In genomic region chr19:38111898-38112297, GRCh38 we compare ENCODE assay signal across 15 cellular contexts.
DNase-seq lines count a peak whose midpoint lies in the region; ATAC-seq, FAIRE-seq and TF ChIP-seq lines count a peak whose summit lies in the region.
"Had no signal": no experiment of that assay in that cellular context is flagged by ENCODE, and none has a peak within 500 bp of the region (broad histone marks: within the 10 kb centered on the region; RNA-seq: fewer than 3 reads in every experiment).

No MANE protein-coding gene starts in this region.

- H3K4me2 ChIP-seq in H1 (ENCODE audit: insufficient read depth in 1 of 2, low read depth in 2 of 2, low read length in 2 of 2): no peak overlapping the region

- H2BK12ac ChIP-seq in H1 (ENCODE audit: low read depth, low read length): no peak overlapping the region; the same call in 1 of the 2 replicates

- CTCF ChIA-PET in WTC11 (lab: Charles Lee): interaction anchor here (1.3 kb wide), 1 partner anchor 209 kb away, joined by 3 read pairs; no protein-coding TSS in a partner anchor
- CTCF ChIA-PET in H1 (lab: Charles Lee; ENCODE audit: partially characterized antibody): interaction anchor here (1.3 to 1.4 kb wide), 2 partner anchors 11 to 209 kb away, joined by 3 to 4 read pairs; no protein-coding TSS in a partner anchor

- H3K4me3 ChIP-seq in H1 (ENCODE audit: extremely low read depth in 1 of 4, insufficient read depth in 2 of 4, low read depth in 3 of 4, low read length in 4 of 4) (no peak overlapping the region), upper lobe of right lung (no peak overlapping the region), BE2C (ENCODE audit: low read depth, low read length) (no peak overlapping the region)

- peaks cover 0 to 6% of the 10 kb centered on the region in 2 experiments for H4K20me1 ChIP-seq in H1 (replicated peaks in 1 of 2; ENCODE audit: control insufficient read depth in 1 of 2, insufficient read depth in 2 of 2, low read length in 2 of 2)

- H3K4me1 ChIP-seq in H1 (replicated peaks in 1 of 4; ENCODE audit: control insufficient read depth in 3 of 4, insufficient read depth in 4 of 4, low read length in 3 of 4) (no peaks in the 10 kb centered on the region), upper lobe of right lung (no peaks in the 10 kb centered on the region), BE2C (no peaks in the 10 kb centered on the region)

- H3K27me3 ChIP-seq in H1 (replicated peaks in 1 of 4; ENCODE audit: control insufficient read depth in 3 of 4, extremely low read depth in 1 of 4, insufficient read depth in 3 of 4, low read length in 3 of 4) (no peaks in the 10 kb centered on the region; a peak in 1 of 7 replicates), upper lobe of right lung (no peaks in the 10 kb centered on the region), BE2C (no peaks in the 10 kb centered on the region)

- H3K56ac ChIP-seq in H1 (replicated peaks; ENCODE audit: insufficient read length, low read depth, low read length): no peak overlapping the region

- intact Hi-C loops in upper lobe of right lung (cut with DNase I): no loop called here

- H2AFZ ChIP-seq in H1 (ENCODE audit: low read length): no peak overlapping the region

- no peak for DNase-seq in GM12891 (ENCODE audit: insufficient read length, low spot score)
- no peak for DNase-seq in WTC11 (ENCODE audit: low spot score)
- no peak for DNase-seq in H1 (ENCODE audit: low read depth in 1 of 2, low spot score in 2 of 2)
- DNase-seq in upper lobe of right lung: no peak
- DNase-seq in NCI-H526 (lab: John Stamatoyannopoulos, UW): no peak
- no peak for DNase-seq in BE2C
- DNase-seq in SK-N-DZ (ENCODE audit: low spot score): no peak
- DNase-seq: CD4-positive, alpha-beta memory T cell; DMS79 had no signal

- H4K91ac ChIP-seq in H1 (replicated peaks; ENCODE audit: insufficient read length, low read length): no peak overlapping the region

- TF ChIP-seq EP300 in H1 (IDR thresholded peaks at IDR 0.05; ENCODE audit: borderline replicate concordance in 1 of 2, low read depth in 2 of 2, low read length in 2 of 2): no peak

- TF ChIP-seq CTCF in WTC11 (IDR thresholded peaks at IDR 0.05): no peak
- TF ChIP-seq CTCF in H1 (IDR thresholded peaks at IDR 0.05; ENCODE audit: control extremely low read depth in 1 of 3, insufficient read depth in 1 of 3, low read depth in 1 of 3, low read length in 3 of 3): no peak
- TF ChIP-seq CTCF in upper lobe of right lung (IDR thresholded peaks at IDR 0.05): no peak
- no peak for TF ChIP-seq CTCF in BE2C (IDR thresholded peaks at IDR 0.05; ENCODE audit: low read depth, low read length)

- peak overlapping the region in 1 of 4 experiments; percentile 31; a peak in 1 of 7 replicates for H3K9ac ChIP-seq in H1 (replicated peaks in 1 of 4; ENCODE audit: extremely low read depth in 1 of 4, low read depth in 3 of 4, low read length in 3 of 4)

- H3K18ac ChIP-seq in H1 (ENCODE audit: extremely low read depth, low read length): no peak overlapping the region

- no peaks in the 10 kb centered on the region for H3K9me3 ChIP-seq in H1 (ENCODE audit: insufficient read depth in 2 of 2, low read depth in 1 of 2, low read length in 1 of 2)
- H3K9me3 ChIP-seq in upper lobe of right lung: no peaks in the 10 kb centered on the region
- H3K9me3 ChIP-seq in BE2C: no peaks in the 10 kb centered on the region

- ATAC-seq in WTC11 (no peak), upper lobe of right lung (peak; percentile 17)
- ATAC-seq: HCT116 had no signal

- peaks cover 3% of the 10 kb centered on the region; the same call in 1 of the 2 replicates for H3K23me2 ChIP-seq in H1 (ENCODE audit: low read depth, low read length)

- peak overlapping the region; percentile 66 for H2BK120ac ChIP-seq in H1 (replicated peaks; ENCODE audit: low read depth, low read length)

- no peak overlapping the region for H4K8ac ChIP-seq in H1 (ENCODE audit: extremely low read depth, insufficient read depth, low read length)

- H3K23ac ChIP-seq in H1 (ENCODE audit: insufficient read length): no peak overlapping the region

- H3K27ac ChIP-seq in H1 (ENCODE audit: low read depth, low read length) (no peak overlapping the region), upper lobe of right lung (no peak overlapping the region)
- H3K27ac ChIP-seq: C4-2B, HL-60 had no signal

- no peak overlapping the region for H2BK15ac ChIP-seq in H1 (ENCODE audit: low read length)

- POLR2A ChIA-PET in WTC11 (lab: Charles Lee): no interaction called here
- POLR2A ChIA-PET in H1 (lab: Charles Lee; ENCODE audit: partially characterized antibody): no interaction called here

- FAIRE-seq in GM12891 (lab: Jason Lieb, UNC) (peak; percentile 72), H1 (lab: Jason Lieb, UNC) (peak; percentile 81)
- FAIRE-seq: GM19239 had no signal

- peaks cover 43% of the 10 kb centered on the region for H3K36me3 Mint-ChIP-seq in WTC11

- peak overlapping the region; percentile 36; the same call in 1 of the 2 replicates for H3K27ac Mint-ChIP-seq in WTC11
- H3K27ac Mint-ChIP-seq: B cell, IgD-negative memory B cell had no signal

- H3K36me3 ChIP-seq in H1 (ENCODE audit: control insufficient read depth in 2 of 4, insufficient read depth in 4 of 4, low read length in 3 of 4) (peaks cover 6 to 36% (median 20%) of the 10 kb centered on the region in 4 experiments; a peak in 7 of 8 replicates), upper lobe of right lung (peaks cover 61% of the 10 kb centered on the region), BE2C (peaks cover 4% of the 10 kb centered on the region)

- 88% methylated on average over 9 of the region's 9 CpGs; no CpG with 5 or more reads in 1 of the 2 experiments for WGBS in H1 (ENCODE audit: extremely low coverage in 1 of 2, insufficient coverage in 1 of 2, insufficient read length in 1 of 2, insufficient replicate concordance in 2 of 2, low coverage in 1 of 2, low lambda C conversion rate in 2 of 2, missing lambda C conversion rate in 1 of 2), 2 experiments

- no peak overlapping the region for H3K4ac ChIP-seq in H1 (replicated peaks; ENCODE audit: insufficient read length, low read depth, low read length)

- H2BK20ac ChIP-seq in H1 (ENCODE audit: low read length): no peak overlapping the region

- no peak overlapping the region for H3K4me3 Mint-ChIP-seq in WTC11
- H3K4me3 Mint-ChIP-seq: B cell; CD4-positive, alpha-beta memory T cell; IgD-negative memory B cell had no signal

- no peak overlapping the region for H4K5ac ChIP-seq in H1 (ENCODE audit: insufficient read length, low read depth, low read length)

- peaks cover 4% of the 10 kb centered on the region; the same call in 1 of the 2 replicates for H3K9me3 Mint-ChIP-seq in WTC11
- H3K9me3 Mint-ChIP-seq: IgD-negative memory B cell had no signal

- no peak overlapping the region for H3K14ac ChIP-seq in H1 (ENCODE audit: insufficient read length)

- H3K79me2 ChIP-seq in H1 (ENCODE audit: control insufficient read depth in 1 of 2, insufficient read depth in 2 of 2, low read length in 2 of 2): no peaks in the 10 kb centered on the region

- no peaks in the 10 kb centered on the region for H3K27me3 Mint-ChIP-seq in WTC11 (ENCODE audit: low read depth)
- H3K27me3 Mint-ChIP-seq: B cell; CD4-positive, alpha-beta memory T cell; IgD-negative memory B cell had no signal

- H2BK5ac ChIP-seq in H1 (ENCODE audit: low read depth, low read length): peak overlapping the region; percentile 6; the same call in 1 of the 2 replicates

- no peaks in the 10 kb centered on the region for H3K4me1 Mint-ChIP-seq in WTC11
- H3K4me1 Mint-ChIP-seq: IgD-negative memory B cell had no signal

- H2AK5ac ChIP-seq in H1 (ENCODE audit: low read depth, low read length): no peak overlapping the region; the same call in 1 of the 2 replicates

- no peak for TF ChIP-seq RAD21 in H1 (IDR thresholded peaks at IDR 0.05 in 1 of 2, conservative IDR thresholded peaks at IDR 0.05 in 1 of 2; ENCODE audit: low read depth in 2 of 2, low read length in 2 of 2)

- TF ChIP-seq POLR2A in GM12891 (IDR thresholded peaks at IDR 0.05; ENCODE audit: low read depth, low read length) (no peak), H1 (IDR thresholded peaks at IDR 0.05; ENCODE audit: control extremely low read depth in 1 of 2, low read depth in 2 of 2, low read length in 2 of 2) (no peak)

- no peaks in the 10 kb centered on the region for H3K79me1 ChIP-seq in H1 (ENCODE audit: low read depth, low read length)

TF ChIP-seq in GM12891, 5 proteins besides CTCF, POLR2A, EP300 and RAD21:
- no peak for TF ChIP-seq POU2F2 (IDR thresholded peaks at IDR 0.05; ENCODE audit: low read depth, low read length)
- TF ChIP-seq SPI1 (IDR thresholded peaks at IDR 0.05; ENCODE audit: low read depth, low read length): no peak
- TF ChIP-seq TAF1 (IDR thresholded peaks at IDR 0.05; ENCODE audit: low read depth, low read length): no peak
- no peak for TF ChIP-seq POLR2AphosphoS5 (IDR thresholded peaks at IDR 0.05; ENCODE audit: low read depth, low read length)
- no peak for TF ChIP-seq PAX5 (IDR thresholded peaks at IDR 0.05; ENCODE audit: insufficient read depth, low read length, severe bottlenecking)

TF ChIP-seq in H1, 55 proteins besides CTCF, POLR2A, EP300 and RAD21:
- TF ChIP-seq CBX5 (IDR thresholded peaks at IDR 0.05; ENCODE audit: low read depth, low read length) (no peak), SP1 (IDR thresholded peaks at IDR 0.05; ENCODE audit: low read depth, low read length) (no peak), KDM5A (IDR thresholded peaks at IDR 0.05; ENCODE audit: low read length) (no peak), GTF2F1 (IDR thresholded peaks at IDR 0.05; ENCODE audit: borderline replicate concordance, low read depth, low read length) (no peak), CTBP2 (IDR thresholded peaks at IDR 0.05; ENCODE audit: borderline replicate concordance, insufficient read depth, insufficient read length, low read length) (no peak), TBP (IDR thresholded peaks at IDR 0.05; ENCODE audit: low read depth, low read length) (no peak), YY1 (IDR thresholded peaks at IDR 0.05; ENCODE audit: low read depth, low read length) (no peak)
- TF ChIP-seq, protein P1, sequence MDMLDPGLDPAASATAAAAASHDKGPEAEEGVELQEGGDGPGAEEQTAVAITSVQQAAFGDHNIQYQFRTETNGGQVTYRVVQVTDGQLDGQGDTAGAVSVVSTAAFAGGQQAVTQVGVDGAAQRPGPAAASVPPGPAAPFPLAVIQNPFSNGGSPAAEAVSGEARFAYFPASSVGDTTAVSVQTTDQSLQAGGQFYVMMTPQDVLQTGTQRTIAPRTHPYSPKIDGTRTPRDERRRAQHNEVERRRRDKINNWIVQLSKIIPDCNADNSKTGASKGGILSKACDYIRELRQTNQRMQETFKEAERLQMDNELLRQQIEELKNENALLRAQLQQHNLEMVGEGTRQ (IDR thresholded peaks at IDR 0.05; ENCODE audit: low read length): no peak
